Comparison of ENCODE assay signal across 36 cellular contexts in genomic region chr9:101904845-101905244, GRCh38.
DNase-seq lines count a peak whose midpoint lies in the region; ATAC-seq, FAIRE-seq and TF ChIP-seq lines count a peak whose summit lies in the region.
"Had no signal": no experiment of that assay in that cellular context is flagged by ENCODE, and none has a peak within 500 bp of the region (broad histone marks: within the 10 kb centered on the region; RNA-seq: fewer than 3 reads in every experiment).

No MANE protein-coding gene starts in this region.

- peak; percentile 58 for ATAC-seq in K562
- ATAC-seq in WTC11: no peak
- ATAC-seq: A549; CD8-positive, alpha-beta T cell had no signal

- TF ChIP-seq RAD21 in K562 (CRISPR knock-in tag; conservative IDR thresholded peaks at IDR 0.05 in 1 of 2, IDR thresholded peaks at IDR 0.05 in 1 of 2): no peak

- CTCF ChIA-PET in K562 (lab: Yijun Ruan, JAX; ENCODE audit: low intra/inter-chr PET ratio) (no interaction called here), WTC11 (lab: Charles Lee) (no interaction called here)

- H3K27me3 Mint-ChIP-seq in nephron progenitor cell (ENCODE audit: low read depth, poor library complexity): no peaks in the 10 kb centered on the region
- no peaks in the 10 kb centered on the region for H3K27me3 Mint-ChIP-seq in WTC11 (ENCODE audit: low read depth)
- H3K27me3 Mint-ChIP-seq: B cell; CD4-positive, alpha-beta memory T cell; CD4-positive, alpha-beta T cell; CD4-positive, CD25-positive, alpha-beta regulatory T cell; CD8-positive, alpha-beta memory T cell had no signal

- TF ChIP-seq POLR2A in K562 (conservative IDR thresholded peaks at IDR 0.05) (no peak), stomach (IDR thresholded peaks at IDR 0.05) (no peak)

- no peaks in the 10 kb centered on the region for H3K79me2 ChIP-seq in K562 (ENCODE audit: control insufficient read depth, insufficient read depth, low read length)
- no peaks in the 10 kb centered on the region for H3K79me2 ChIP-seq in hepatocyte

- DNase-seq in OCI-M1 (lab: John Stamatoyannopoulos, UW) (peak; percentile 17), K562 (ENCODE audit: extremely low read depth in 1 of 4, low spot score in 3 of 4) (no peak), nephron progenitor cell (no peak), hepatic stellate cell (ENCODE audit: low spot score) (no peak), stomach (no peak), hepatocyte (ENCODE audit: low spot score) (no peak), WTC11 (ENCODE audit: low spot score) (no peak)
- DNase-seq: 8988T; ACHN; AML-193; BE2C; C1 segment of cervical spinal cord; Caco-2; Calu3; CD4-positive, alpha-beta memory T cell; CD4-positive, alpha-beta T cell; CD4-positive, CD25-positive, alpha-beta regulatory T cell; CD8-positive, alpha-beta memory T cell; CD8-positive, alpha-beta T cell; COR-L47; DMS 273 treated with DMSO at 0.1 percent for 48 hours; DMS153; DMS53; DMS79; DMS79 treated with DMSO at 0.1 percent for 48 hours; DND-41; EL had no signal

- no peaks in the 10 kb centered on the region for H3K9me1 ChIP-seq in K562 (ENCODE audit: control insufficient read depth, insufficient read depth, low read length)

- H3K27ac Mint-ChIP-seq in nephron progenitor cell (peak overlapping the region; percentile 42), WTC11 (no peak overlapping the region)
- H3K27ac Mint-ChIP-seq: B cell; CD14-positive monocyte; CD4-positive, alpha-beta memory T cell; CD4-positive, alpha-beta T cell; CD4-positive, CD25-positive, alpha-beta regulatory T cell; CD8-positive, alpha-beta memory T cell; CD8-positive, alpha-beta T cell had no signal

- intact Hi-C loops in K562 (cut with micrococcal nuclease): no loop called here
- intact Hi-C loops in stomach (cut with DNase I; ENCODE audit: low total_unique reads): no loop called here

- in situ Hi-C loops in K562 (cut with MboI): no loop called here

- TF ChIP-seq EP300 in K562 (IDR thresholded peaks at IDR 0.05; ENCODE audit: low read length) (no peak), stomach (IDR thresholded peaks at IDR 0.05) (no peak)

- H3K27me3 ChIP-seq in K562 (ENCODE audit: control insufficient read depth in 2 of 2, insufficient read depth in 2 of 2, low read length in 2 of 2) (no peaks in the 10 kb centered on the region), stomach (no peaks in the 10 kb centered on the region), hepatocyte (no peaks in the 10 kb centered on the region)
- H3K27me3 ChIP-seq: BE2C; BLaER1; BLaER1 treated with 17β-estradiol and CSF1 and Interleukin-3, amounts not matched to agents 10 nM and 100 nM had no signal

- TF ChIP-seq CTCF in VCaP (conservative IDR thresholded peaks at IDR 0.05) (no peak), K562 (IDR thresholded peaks at IDR 0.05 in 2 of 3, conservative IDR thresholded peaks at IDR 0.05 in 1 of 3; ENCODE audit: insufficient read depth in 2 of 3, low read depth in 1 of 3, low read length in 3 of 3) (no peak), nephron progenitor cell (IDR thresholded peaks at IDR 0.05) (no peak), stomach (IDR thresholded peaks at IDR 0.05) (no peak), hepatocyte (IDR thresholded peaks at IDR 0.05; ENCODE audit: poor library complexity) (no peak), WTC11 (IDR thresholded peaks at IDR 0.05) (no peak)

- H3K4me3 Mint-ChIP-seq in nephron progenitor cell (no peak overlapping the region), WTC11 (no peak overlapping the region)
- H3K4me3 Mint-ChIP-seq: B cell; CD14-positive monocyte; CD4-positive, alpha-beta memory T cell; CD4-positive, alpha-beta T cell; CD4-positive, CD25-positive, alpha-beta regulatory T cell; CD8-positive, alpha-beta memory T cell; CD8-positive, alpha-beta T cell had no signal

- H3K27ac ChIP-seq in VCaP (peak overlapping the region; percentile 7), K562 (ENCODE audit: extremely low read depth, low read depth, low read length) (no peak overlapping the region), stomach (no peak overlapping the region), hepatocyte (no peak overlapping the region)
- H3K27ac ChIP-seq: 22Rv1; A549; BLaER1; BLaER1 treated with 17β-estradiol and CSF1 and Interleukin-3, amounts not matched to agents 10 nM and 100 nM; C4-2B had no signal

- H3K4me3 ChIP-seq in K562: no peak overlapping the region
- no peak overlapping the region for H3K4me3 ChIP-seq in stomach
- H3K4me3 ChIP-seq in hepatocyte: no peak overlapping the region
- H3K4me3 ChIP-seq: A549; BLaER1; BLaER1 treated with 17β-estradiol and CSF1 and Interleukin-3, amounts not matched to agents 10 nM and 100 nM had no signal

- H3K4me1 Mint-ChIP-seq in nephron progenitor cell (no peaks in the 10 kb centered on the region), WTC11 (no peaks in the 10 kb centered on the region)
- H3K4me1 Mint-ChIP-seq: B cell; CD14-positive monocyte; CD4-positive, alpha-beta memory T cell; CD4-positive, CD25-positive, alpha-beta regulatory T cell; CD8-positive, alpha-beta memory T cell had no signal

- H3K36me3 ChIP-seq in K562 (ENCODE audit: control insufficient read depth, insufficient read depth, low read length) (no peaks in the 10 kb centered on the region), stomach (no peaks in the 10 kb centered on the region), hepatocyte (replicated peaks; ENCODE audit: insufficient read depth, low read depth) (no peaks in the 10 kb centered on the region)
- H3K36me3 ChIP-seq: BE2C; BLaER1; BLaER1 treated with 17β-estradiol and CSF1 and Interleukin-3, amounts not matched to agents 10 nM and 100 nM had no signal

- 14% methylated on average over 1 of the region's 1 CpG for WGBS in K562 (ENCODE audit: insufficient coverage, low coverage, missing lambda C conversion rate)
- WGBS in stomach, 5 donors: 81 to 94% (median 89%) methylated on average over 1 of the region's 1 CpG
- 85% methylated on average over 1 of the region's 1 CpG for WGBS in hepatocyte (ENCODE audit: low lambda C conversion rate, missing lambda C conversion rate)

- peak overlapping the region; percentile 63 for H2AFZ ChIP-seq in K562 (ENCODE audit: low read depth, low read length)
- no peak overlapping the region for H2AFZ ChIP-seq in hepatocyte

- no peaks in the 10 kb centered on the region; a peak in 1 of 5 replicates for H3K4me1 ChIP-seq in K562 (replicated peaks in 1 of 2; ENCODE audit: control insufficient read depth in 2 of 2, insufficient read depth in 2 of 2, low read length in 2 of 2)
- H3K4me1 ChIP-seq in stomach: no peaks in the 10 kb centered on the region
- H3K4me1 ChIP-seq in hepatocyte (ENCODE audit: insufficient read depth): no peaks in the 10 kb centered on the region
- H3K4me1 ChIP-seq: A549; BE2C; BLaER1; BLaER1 treated with 17β-estradiol and CSF1 and Interleukin-3, amounts not matched to agents 10 nM and 100 nM; Caco-2 had no signal

- no peak overlapping the region for H3K4me2 ChIP-seq in K562 (ENCODE audit: insufficient read depth, low read length)
- H3K4me2 ChIP-seq in hepatocyte: no peak overlapping the region
- H3K4me2 ChIP-seq: A549; BLaER1; BLaER1 treated with 17β-estradiol and CSF1 and Interleukin-3, amounts not matched to agents 10 nM and 100 nM had no signal

- FAIRE-seq in K562 (lab: Jason Lieb, UNC): no peak
- FAIRE-seq: A549, D721Med had no signal

- H3K9ac ChIP-seq in K562 (ENCODE audit: insufficient read depth in 1 of 2, low read depth in 2 of 2, low read length in 2 of 2): no peak overlapping the region
- H3K9ac ChIP-seq: BLaER1; BLaER1 treated with 17β-estradiol and CSF1 and Interleukin-3, amounts not matched to agents 10 nM and 100 nM had no signal

- H4K20me1 ChIP-seq in K562 (replicated peaks; ENCODE audit: control insufficient read depth, insufficient read depth, low read length) (no peaks in the 10 kb centered on the region), hepatocyte (ENCODE audit: insufficient read depth, poor library complexity, severe bottlenecking) (no peaks in the 10 kb centered on the region)
- H4K20me1 ChIP-seq: BLaER1; BLaER1 treated with 17β-estradiol and CSF1 and Interleukin-3, amounts not matched to agents 10 nM and 100 nM had no signal

- H3K9me3 ChIP-seq in K562 (replicated peaks; ENCODE audit: control insufficient read depth, insufficient read depth, low read depth, low read length) (0 out of 2 replicates have a peak, but pooled peaks cover 3% of the 10 kb centered on the region), stomach (peaks cover 0 to 9% (median 4%) of the 10 kb centered on the region in 4 donors), hepatocyte (ENCODE audit: low read depth) (no peaks in the 10 kb centered on the region)
- H3K9me3 ChIP-seq: A549, BE2C, Caco-2 had no signal

- H3K9me3 Mint-ChIP-seq in nephron progenitor cell (no peaks in the 10 kb centered on the region), WTC11 (no peaks in the 10 kb centered on the region)

- POLR2A ChIA-PET in K562 (lab: Yijun Ruan, JAX) (no interaction called here), WTC11 (lab: Charles Lee) (no interaction called here)

- BruUV-seq in K562 (replicated peaks; lab: Mats Ljungman, UMichigan): no TSS peak

- H3K9me2 ChIP-seq in hepatocyte (replicated peaks; ENCODE audit: insufficient read depth): no peaks in the 10 kb centered on the region

- H3K36me3 Mint-ChIP-seq in nephron progenitor cell (ENCODE audit: low read depth): no peaks in the 10 kb centered on the region
- no peaks in the 10 kb centered on the region for H3K36me3 Mint-ChIP-seq in WTC11
- H3K36me3 Mint-ChIP-seq: CD14-positive monocyte; CD4-positive, alpha-beta memory T cell; CD4-positive, CD25-positive, alpha-beta regulatory T cell; CD8-positive, alpha-beta memory T cell; CD8-positive, alpha-beta T cell had no signal

TF ChIP-seq in K562, 482 proteins besides CTCF, POLR2A, EP300 and RAD21 (continues in another document):
- TF ChIP-seq ZNF830 (CRISPR knock-in tag; IDR thresholded peaks at IDR 0.05) (no peak), ETV6 (IDR thresholded peaks at IDR 0.05; ENCODE audit: borderline replicate concordance in 1 of 2, low read depth in 2 of 2, low read length in 1 of 2) (no peak), ETV6 (CRISPR knock-in tag; IDR thresholded peaks at IDR 0.05; ENCODE audit: borderline replicate concordance) (no peak), DNMT1 (IDR thresholded peaks at IDR 0.05) (no peak), ZNF3 (CRISPR knock-in tag; IDR thresholded peaks at IDR 0.05) (no peak)

TF ChIP-seq in WTC11, 78 proteins besides CTCF, POLR2A, EP300 and RAD21 (continues in another document):
- TF ChIP-seq FOXK1 (CRISPR knock-in tag; IDR thresholded peaks at IDR 0.05) (no peak), ETV6 (CRISPR knock-in tag; IDR thresholded peaks at IDR 0.05) (no peak), ATF2 (CRISPR knock-in tag; IDR thresholded peaks at IDR 0.05; ENCODE audit: borderline replicate concordance, low read depth) (no peak)
